ENCODE assay signal across 8 cellular contexts in the genomic region with DNA sequence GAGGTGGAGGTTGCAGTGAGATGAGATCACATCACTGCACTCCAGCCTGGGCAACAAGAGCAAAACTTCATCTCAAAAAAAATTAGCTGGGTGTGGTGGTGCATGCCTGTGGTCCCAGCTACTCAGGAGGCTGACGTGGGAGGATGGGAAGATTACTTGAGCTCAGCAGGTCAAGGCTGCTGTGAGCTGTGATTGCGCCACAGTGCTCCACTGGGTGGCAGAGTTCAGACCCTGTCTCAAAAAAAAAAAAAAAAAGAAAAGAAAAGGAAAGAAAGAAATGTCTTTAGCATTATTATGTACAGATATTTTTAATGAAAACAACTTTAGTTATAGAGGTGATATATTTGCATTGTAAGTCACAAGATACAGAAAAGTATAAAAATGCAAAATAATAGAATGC. TPM values are rescaled to one million over a fixed set of nuclear protein-coding genes. Genes with fewer than 3 reads are reported as not detected.
DNase-seq lines count a peak whose midpoint lies in the region; ATAC-seq, FAIRE-seq and TF ChIP-seq lines count a peak whose summit lies in the region.
"Not testable (repeated sequence)": the region's sequence is repeated elsewhere in the genome, so short reads cannot be mapped to it uniquely, and the experiment has no call there.

No MANE protein-coding gene starts in this region.

- FAIRE-seq in D721Med (lab: Jason Lieb, UNC): not testable (repeated sequence)

- TF ChIP-seq CTCF in D721Med (IDR thresholded peaks at IDR 0.05; ENCODE audit: insufficient read depth, missing control alignments): peak; percentile 44
- peak; percentile 31 for TF ChIP-seq CTCF in lower lobe of right lung (IDR thresholded peaks at IDR 0.05)

- CTCF ChIA-PET in HEK293T (lab: Yijun Ruan, JAX): interaction anchor here (0.6 to 0.9 kb wide), 3 partner anchors 14 to 36 kb away, joined by 3 to 4 read pairs (median 4); no protein-coding TSS in a partner anchor

- peak overlapping the region; percentile 16 for H3K4me3 Mint-ChIP-seq in activated naive CD4-positive, alpha-beta T cell treated with anti-CD3 and anti-CD28 coated beads, Interleukin-2, amount 50 U/mL, for 24 hours
- H3K4me3 Mint-ChIP-seq in stimulated activated naive B cell treated with anti-CD40 and anti-IgM and Interleukin-4, amounts not matched to agents 10 μg/mL and 1 μg/mL and 100 μg/mL, for 72 hours: peak overlapping the region; percentile 2

- H3K36me3 Mint-ChIP-seq in activated naive CD4-positive, alpha-beta T cell treated with anti-CD3 and anti-CD28 coated beads, Interleukin-2, amount 50 U/mL, for 24 hours; stimulated activated naive B cell treated with anti-CD40 and anti-IgM and Interleukin-4, amounts not matched to agents 10 μg/mL and 1 μg/mL and 100 μg/mL, for 72 hours: not testable (repeated sequence)

- H3K9me3 ChIP-seq in lower lobe of right lung: not testable (repeated sequence)

- peak overlapping the region; percentile 73 for H3K27ac Mint-ChIP-seq in activated naive CD4-positive, alpha-beta T cell treated with anti-CD3 and anti-CD28 coated beads, Interleukin-2, amount 50 U/mL, for 24 hours
- not testable (repeated sequence) for H3K27ac Mint-ChIP-seq in stimulated activated naive B cell treated with anti-CD40 and anti-IgM and Interleukin-4, amounts not matched to agents 10 μg/mL and 1 μg/mL and 100 μg/mL, for 72 hours

- H3K27ac ChIP-seq in lower lobe of right lung: peak overlapping the region; percentile 68

- H3K27me3 ChIP-seq in lower lobe of right lung (ENCODE audit: low read depth): not testable (repeated sequence)

- intact Hi-C loops in lower lobe of right lung (cut with DNase I): not testable (repeated sequence)

- H3K4me3 ChIP-seq in lower lobe of right lung: not testable (repeated sequence)

- not testable (repeated sequence) for H3K36me3 ChIP-seq in lower lobe of right lung

- DNase-seq in D721Med (ENCODE audit: insufficient read length, low spot score); HEK293T (ENCODE audit: extremely low spot score); stimulated activated naive B cell treated with anti-CD40 and anti-IgM and Interleukin-4, amounts not matched to agents 10 μg/mL and 1 μg/mL and 100 μg/mL, for 72 hours: not testable (repeated sequence)
- DNase-seq in NCI-H82 (lab: John Stamatoyannopoulos, UW): peak; percentile 46
- peak in 3 of 5 experiments; percentile 19 to 80 (median 37) for DNase-seq in T-helper 2 cell
- peak; percentile 40 for DNase-seq in fibroblast of gingiva (ENCODE audit: low read depth)
- peak; percentile 72 for DNase-seq in lower lobe of right lung

- not testable (repeated sequence) for H3K27me3 Mint-ChIP-seq in activated naive CD4-positive, alpha-beta T cell treated with anti-CD3 and anti-CD28 coated beads, Interleukin-2, amount 50 U/mL, for 24 hours; stimulated activated naive B cell treated with anti-CD40 and anti-IgM and Interleukin-4, amounts not matched to agents 10 μg/mL and 1 μg/mL and 100 μg/mL, for 72 hours

- H3K9me3 Mint-ChIP-seq in activated naive CD4-positive, alpha-beta T cell treated with anti-CD3 and anti-CD28 coated beads, Interleukin-2, amount 50 U/mL, for 24 hours; stimulated activated naive B cell treated with anti-CD40 and anti-IgM and Interleukin-4, amounts not matched to agents 10 μg/mL and 1 μg/mL and 100 μg/mL, for 72 hours: not testable (repeated sequence)

- H3K4me1 ChIP-seq in lower lobe of right lung: peaks cover 29% of the 10 kb centered on the region

- ATAC-seq in lower lobe of right lung: peak; percentile 72 to 84
- not testable (repeated sequence) for ATAC-seq in stimulated activated naive B cell treated with anti-CD40 and anti-IgM and Interleukin-4, amounts not matched to agents 10 μg/mL and 1 μg/mL and 100 μg/mL, for 72 hours (replicated peaks)

- POLR2A ChIA-PET in HEK293T (lab: Yijun Ruan, JAX): interaction anchor here (0.9 to 1.8 kb wide), 3 partner anchors 21 to 103 kb away, joined by 3 to 7 read pairs (median 3); no protein-coding TSS in a partner anchor

- H3K4me1 Mint-ChIP-seq in activated naive CD4-positive, alpha-beta T cell treated with anti-CD3 and anti-CD28 coated beads, Interleukin-2, amount 50 U/mL, for 24 hours: peaks cover 53% of the 10 kb centered on the region
- H3K4me1 Mint-ChIP-seq in stimulated activated naive B cell treated with anti-CD40 and anti-IgM and Interleukin-4, amounts not matched to agents 10 μg/mL and 1 μg/mL and 100 μg/mL, for 72 hours: peaks cover 17 to 53% of the 10 kb centered on the region in 2 donors

TF ChIP-seq in HEK293T, 16 proteins besides CTCF, POLR2A, EP300 and RAD21:
- peak; percentile 98 for TF ChIP-seq ZNF384 (IDR thresholded peaks at IDR 0.05)
TF ChIP-seq in HEK293T: peak in this region for 1; not testable (repeated sequence) for 15.

RNA-seq across cellular contexts. Expression of a gene that starts 14.2 kb away (rescaled TPM):
- total RNA-seq in lower lobe of right lung: 92.4 TPM

RNA-seq across cellular contexts. Expression of a gene that starts 47.6 kb away (rescaled TPM):
- total RNA-seq in lower lobe of right lung: 28.8 TPM
